8 cellular contexts compared by ENCODE assay signal in the genomic region with DNA sequence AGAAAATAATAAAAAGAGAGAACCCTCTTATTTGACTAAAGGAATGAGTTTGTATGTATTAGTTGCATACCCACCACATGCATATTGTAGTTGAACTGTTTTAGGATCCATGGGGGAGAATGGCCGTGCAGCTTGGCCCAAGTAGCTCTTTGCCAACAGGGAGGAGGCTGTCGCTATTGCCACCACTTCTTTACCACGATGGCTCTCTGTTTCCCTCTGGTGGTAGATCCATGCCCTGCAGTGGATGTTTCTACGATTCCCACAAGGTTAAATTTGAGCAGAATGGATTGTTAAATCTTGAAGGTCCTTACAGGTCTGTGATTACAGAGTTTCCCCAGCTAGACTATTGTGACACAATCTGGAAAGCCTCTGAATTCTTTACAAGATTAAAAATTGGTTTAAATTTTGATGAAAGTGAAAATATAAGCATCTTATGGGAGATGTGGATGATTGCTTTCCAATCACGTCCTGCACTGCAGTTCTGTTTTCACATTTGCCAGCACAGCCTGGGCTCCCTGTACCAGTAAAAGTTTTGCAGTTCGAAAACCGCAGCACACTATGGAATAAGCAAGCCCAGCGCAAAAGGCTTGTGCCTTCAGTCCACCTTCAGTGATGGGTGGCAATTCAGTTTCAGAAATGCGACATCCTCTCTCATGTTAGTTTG. TPM values are rescaled to one million over a fixed set of nuclear protein-coding genes. Genes with fewer than 3 reads are reported as not detected.
A peak's percentile ranks its signal among the peaks of the same experiment; 100 is the strongest.
DNase-seq lines count a peak whose midpoint lies in the region; ATAC-seq and TF ChIP-seq lines count a peak whose summit lies in the region.

No MANE protein-coding gene starts in this region.

- no peak overlapping the region for H3K4me3 ChIP-seq in Peyer's patch
- no peak overlapping the region for H3K4me3 ChIP-seq in fibroblast of the aortic adventitia (ENCODE audit: low read depth, low read length)
- no peak overlapping the region for H3K4me3 ChIP-seq in thyroid gland (replicated peaks in 1 of 3)

- H3K27me3 ChIP-seq in Peyer's patch (no peaks in the 10 kb centered on the region), thyroid gland (no peaks in the 10 kb centered on the region)

- TF ChIP-seq CTCF in C4-2B (conservative IDR thresholded peaks at IDR 0.05) = peak; percentile 65
- peak; percentile 88 to 96 (median 92) for TF ChIP-seq CTCF in Peyer's patch (IDR thresholded peaks at IDR 0.05)
- peak; percentile 98 for TF ChIP-seq CTCF in fibroblast of the aortic adventitia (IDR thresholded peaks at IDR 0.05; ENCODE audit: insufficient read depth, low read length)
- TF ChIP-seq CTCF in thyroid gland (IDR thresholded peaks at IDR 0.05) = peak; percentile 83 to 95 (median 92)

- H3K36me3 Mint-ChIP-seq in activated T-cell treated with anti-CD3 and anti-CD28 coated beads, Interleukin-2, amount 50 U/mL, for 4 hours (ENCODE audit: insufficient read depth) = no peaks in the 10 kb centered on the region

- H3K27ac ChIP-seq in C4-2B (no peak overlapping the region), Peyer's patch (no peak overlapping the region), thyroid gland (no peak overlapping the region)

- 32 to 33% methylated on average over 9 of the region's 9 CpGs for WGBS in thyroid gland, 2 donors

- H3K9me3 Mint-ChIP-seq in activated T-cell treated with anti-CD3 and anti-CD28 coated beads, Interleukin-2, amount 50 U/mL, for 4 hours = no peaks in the 10 kb centered on the region

- TF ChIP-seq RAD21 in Ishikawa (IDR thresholded peaks at IDR 0.05; ENCODE audit: low read depth) = peak; percentile 90

- no peaks in the 10 kb centered on the region for H3K9me3 ChIP-seq in Peyer's patch
- no peaks in the 10 kb centered on the region for H3K9me3 ChIP-seq in thyroid gland

- no peak overlapping the region for H3K4me3 Mint-ChIP-seq in activated T-cell treated with anti-CD3 and anti-CD28 coated beads, Interleukin-2, amount 50 U/mL, for 4 hours

- no peak for TF ChIP-seq EP300 in Ishikawa (IDR thresholded peaks at IDR 0.05; ENCODE audit: borderline replicate concordance)

- ATAC-seq in activated T-cell treated with anti-CD3 and anti-CD28 coated beads, Interleukin-2, amount 50 U/mL, for 4 hours = peak; percentile 79 to 87

- H3K4me1 Mint-ChIP-seq in activated T-cell treated with anti-CD3 and anti-CD28 coated beads, Interleukin-2, amount 50 U/mL, for 4 hours (ENCODE audit: low read depth) = peaks cover 2% of the 10 kb centered on the region

- intact Hi-C loops in thyroid gland (cut with DNase I) = loop anchor here (10.0 kb wide), 2 partner anchors 90 to 130 kb away; partner anchors contain the start of genes RSPH3 and TAGAP

- no peak for TF ChIP-seq POLR2A in Peyer's patch (IDR thresholded peaks at IDR 0.05)
- no peak for TF ChIP-seq POLR2A in thyroid gland (IDR thresholded peaks at IDR 0.05)

- H3K27me3 Mint-ChIP-seq in activated T-cell treated with anti-CD3 and anti-CD28 coated beads, Interleukin-2, amount 50 U/mL, for 4 hours (ENCODE audit: low read depth) = peaks cover 13% of the 10 kb centered on the region

- H3K4me1 ChIP-seq in Peyer's patch = no peaks in the 10 kb centered on the region
- peaks cover 5% of the 10 kb centered on the region in 2 donors for H3K4me1 ChIP-seq in thyroid gland

- peak; percentile 38 for DNase-seq in GM19240 (ENCODE audit: insufficient read length, low spot score)
- peak in 2 of 3 donors; percentile 84 to 92 for DNase-seq in Peyer's patch
- peak; percentile 71 for DNase-seq in activated T-cell treated with anti-CD3 and anti-CD28 coated beads, Interleukin-2, amount 50 U/mL, for 4 hours
- peak; percentile 65 for DNase-seq in fibroblast of the aortic adventitia (ENCODE audit: low read depth)
- DNase-seq in nucleus accumbens (lab: John Stamatoyannopoulos, UW) = peak in 46 of 56 donors; percentile 10 to 87 (median 50)
- DNase-seq in thyroid gland = peak; percentile 73 to 79

- H3K36me3 ChIP-seq in Peyer's patch (no peaks in the 10 kb centered on the region), thyroid gland (no peaks in the 10 kb centered on the region)

TF ChIP-seq in Ishikawa, 13 proteins besides CTCF, POLR2A, EP300 and RAD21:
- TF ChIP-seq CEBPB (IDR thresholded peaks at IDR 0.05) (0 out of 2 replicates have a peak, but pooled peaks have one; percentile 2), TEAD4 (IDR thresholded peaks at IDR 0.05) (no peak)

RNA-seq across cellular contexts. Expression of gene FNDC1, which starts 34.4 kb away (rescaled TPM):
- 1 to 10 TPM in 1 of 4 donors, under 1 TPM in 1, not detected in 2; 0.54 to 1.7 TPM for total RNA-seq in Peyer's patch
- total RNA-seq in activated T-cell treated with anti-CD3 and anti-CD28 coated beads, Interleukin-2, amount 50 U/mL, for 4 hours = under 1 TPM in 1 of 3 donors, not detected in 2; 0.03 TPM
- 0.16 and 1.6 TPM in 2 replicates for total RNA-seq in fibroblast of the aortic adventitia (ENCODE audit: low replicate concordance)
- 10 to 100 TPM; 13.6 to 23.2 (median 15.1) TPM for total RNA-seq in thyroid gland

Comparison
In these comparisons a context has a peak if more than half of its experiments do, and no peak if none do; other contexts are left out.
1. DNase-seq: peak in every context shown above with its lines; median percentile 88 in Peyer's patch; 76 in thyroid gland; 71 in activated T-cell treated with anti-CD3 and anti-CD28 coated beads, Interleukin-2, amount 50 U/mL, for 4 hours; 65 in fibroblast of the aortic adventitia; 50 in nucleus accumbens; 38 in GM19240.